ENCODE assay signal across 13 cellular contexts in genomic region chr7:84187087-84187805, GRCh38. TPM values are rescaled to one million over a fixed set of nuclear protein-coding genes. Genes with fewer than 3 reads are reported as not detected.
DNase-seq lines count a peak whose midpoint lies in the region; ATAC-seq, FAIRE-seq and TF ChIP-seq lines count a peak whose summit lies in the region.
"Had no signal": no experiment of that assay in that cellular context is flagged by ENCODE, and none has a peak within 500 bp of the region (broad histone marks: within the 10 kb centered on the region; RNA-seq: fewer than 3 reads in every experiment).

No MANE protein-coding gene starts in this region.

- H3K79me2 ChIP-seq in OCI-LY3 (ENCODE audit: low read length) (no peaks in the 10 kb centered on the region), neural progenitor cell (ENCODE audit: low read depth) (peaks cover 100% of the 10 kb centered on the region)

- H3K4me2 ChIP-seq in OCI-LY3 (ENCODE audit: low read length) (peak overlapping the region; percentile 66), neural progenitor cell (peak overlapping the region; percentile 2)

- no peak overlapping the region for H2AFZ ChIP-seq in OCI-LY3 (ENCODE audit: low read depth, low read length)
- no peak overlapping the region for H2AFZ ChIP-seq in neural progenitor cell (replicated peaks)

- peaks cover 30% of the 10 kb centered on the region for H3K36me3 Mint-ChIP-seq in neural progenitor cell
- H3K36me3 Mint-ChIP-seq in activated CD4-positive, alpha-beta memory T cell treated with anti-CD3 and anti-CD28 coated beads for 36 hours, result no peaks in the 10 kb centered on the region
- H3K36me3 Mint-ChIP-seq in activated naive CD4-positive, alpha-beta T cell treated with anti-CD3 and anti-CD28 coated beads for 36 hours (ENCODE audit: low read depth), result no peaks in the 10 kb centered on the region
- H3K36me3 Mint-ChIP-seq: CD14-positive monocyte, natural killer cell had no signal

- H3K4me3 Mint-ChIP-seq in neural progenitor cell, result no peak overlapping the region
- H3K4me3 Mint-ChIP-seq in activated CD4-positive, alpha-beta memory T cell treated with anti-CD3 and anti-CD28 coated beads for 36 hours, result no peak overlapping the region
- H3K4me3 Mint-ChIP-seq in activated naive CD4-positive, alpha-beta T cell treated with anti-CD3 and anti-CD28 coated beads for 36 hours, result no peak overlapping the region
- H3K4me3 Mint-ChIP-seq: CD14-positive monocyte, natural killer cell had no signal

- CTCF ChIA-PET in activated CD4-positive, alpha-beta memory T cell treated with anti-CD3 and anti-CD28 coated beads for 36 hours (lab: Charles Lee), result no interaction called here
- CTCF ChIA-PET in activated naive CD4-positive, alpha-beta T cell treated with anti-CD3 and anti-CD28 coated beads for 36 hours (lab: Charles Lee), result no interaction called here

- peaks cover 9% of the 10 kb centered on the region for H3K9me3 Mint-ChIP-seq in neural progenitor cell
- no peaks in the 10 kb centered on the region for H3K9me3 Mint-ChIP-seq in activated CD4-positive, alpha-beta memory T cell treated with anti-CD3 and anti-CD28 coated beads for 36 hours
- H3K9me3 Mint-ChIP-seq in activated naive CD4-positive, alpha-beta T cell treated with anti-CD3 and anti-CD28 coated beads for 36 hours, result no peaks in the 10 kb centered on the region

- intact Hi-C loops in activated CD4-positive, alpha-beta memory T cell treated with anti-CD3 and anti-CD28 coated beads for 36 hours (cut with micrococcal nuclease), result no loop called here
- intact Hi-C loops in activated naive CD4-positive, alpha-beta T cell treated with anti-CD3 and anti-CD28 coated beads for 36 hours (cut with micrococcal nuclease), result loop anchor here (2.0 kb wide), 1 partner anchor 256 kb away; no protein-coding TSS in a partner anchor

- H3K27me3 Mint-ChIP-seq in neural progenitor cell (ENCODE audit: insufficient read depth, low read depth), result peaks cover 2% of the 10 kb centered on the region
- H3K27me3 Mint-ChIP-seq in activated CD4-positive, alpha-beta memory T cell treated with anti-CD3 and anti-CD28 coated beads for 36 hours, result no peaks in the 10 kb centered on the region
- no peaks in the 10 kb centered on the region for H3K27me3 Mint-ChIP-seq in activated naive CD4-positive, alpha-beta T cell treated with anti-CD3 and anti-CD28 coated beads for 36 hours (ENCODE audit: low read depth)

- no peak overlapping the region for H3K27ac Mint-ChIP-seq in neural progenitor cell
- H3K27ac Mint-ChIP-seq in activated CD4-positive, alpha-beta memory T cell treated with anti-CD3 and anti-CD28 coated beads for 36 hours, result no peak overlapping the region
- no peak overlapping the region for H3K27ac Mint-ChIP-seq in activated naive CD4-positive, alpha-beta T cell treated with anti-CD3 and anti-CD28 coated beads for 36 hours
- H3K27ac Mint-ChIP-seq: CD14-positive monocyte, natural killer cell had no signal

- TF ChIP-seq POLR2A in H54 (IDR thresholded peaks at IDR 0.05; ENCODE audit: low read depth, low read length), result no peak

- peaks cover 21% of the 10 kb centered on the region for H3F3A ChIP-seq in neural progenitor cell (ENCODE audit: low read depth)

- H3K4me1 ChIP-seq in OCI-LY3 (ENCODE audit: low read length), result peaks cover 47% of the 10 kb centered on the region
- H3K4me1 ChIP-seq in neural progenitor cell, result peaks cover 49% of the 10 kb centered on the region

- ATAC-seq in HG03342 (IDR thresholded peaks at IDR 0.05; ENCODE audit: unreplicated experiment), result no peak
- ATAC-seq: natural killer cell had no signal

- DNase-seq in H54 (ENCODE audit: insufficient read length, low spot score) (no peak), epithelial cell of prostate (ENCODE audit: low read depth, low spot score) (no peak), neural progenitor cell (ENCODE audit: low spot score) (no peak)
- DNase-seq in activated CD4-positive, alpha-beta memory T cell treated with anti-CD3 and anti-CD28 coated beads for 36 hours, result no peak
- no peak for DNase-seq in activated naive CD4-positive, alpha-beta T cell treated with anti-CD3 and anti-CD28 coated beads for 36 hours
- DNase-seq: activated gamma-delta T cell, natural killer cell, NCI-H748 treated with DMSO at 0.1 percent for 48 hours, WERI-Rb-1 had no signal

- no peaks in the 10 kb centered on the region for H3K27me3 ChIP-seq in OCI-LY3 (ENCODE audit: low read depth, low read length)
- H3K27me3 ChIP-seq in neural progenitor cell, result no peaks in the 10 kb centered on the region

- H3K9me3 ChIP-seq in OCI-LY3 (ENCODE audit: insufficient read depth, low read length) (no peaks in the 10 kb centered on the region), neural progenitor cell (ENCODE audit: low read depth) (no peaks in the 10 kb centered on the region)

- TF ChIP-seq CTCF in OCI-LY3 (IDR thresholded peaks at IDR 0.05; ENCODE audit: low read depth, low read length) (no peak), neural progenitor cell (IDR thresholded peaks at IDR 0.05) (no peak)

- H3K36me3 ChIP-seq in OCI-LY3 (replicated peaks; ENCODE audit: low read depth, low read length), result no peaks in the 10 kb centered on the region
- H3K36me3 ChIP-seq in neural progenitor cell, result no peaks in the 10 kb centered on the region
- H3K36me3 ChIP-seq: WERI-Rb-1 had no signal

- peak; percentile 80 for FAIRE-seq in H54 (lab: Jason Lieb, UNC)

- H3K9ac ChIP-seq in OCI-LY3 (ENCODE audit: low read length) (no peak overlapping the region), neural progenitor cell (no peak overlapping the region)

- POLR2A ChIA-PET in activated CD4-positive, alpha-beta memory T cell treated with anti-CD3 and anti-CD28 coated beads for 36 hours (lab: Charles Lee), result no interaction called here

- H3K4me1 Mint-ChIP-seq in neural progenitor cell, result peaks cover 31% of the 10 kb centered on the region
- peaks cover 16% of the 10 kb centered on the region for H3K4me1 Mint-ChIP-seq in activated CD4-positive, alpha-beta memory T cell treated with anti-CD3 and anti-CD28 coated beads for 36 hours (ENCODE audit: low read depth)
- H3K4me1 Mint-ChIP-seq in activated naive CD4-positive, alpha-beta T cell treated with anti-CD3 and anti-CD28 coated beads for 36 hours (ENCODE audit: low read depth), result peaks cover 36% of the 10 kb centered on the region
- H3K4me1 Mint-ChIP-seq: CD14-positive monocyte, natural killer cell had no signal

- H3K4me3 ChIP-seq in OCI-LY3 (ENCODE audit: low read length) (peak overlapping the region; percentile 17), neural progenitor cell (no peak overlapping the region)

- H4K20me1 ChIP-seq in OCI-LY3 (ENCODE audit: insufficient read depth, low read length), result no peaks in the 10 kb centered on the region
- peaks cover 30% of the 10 kb centered on the region for H4K20me1 ChIP-seq in neural progenitor cell (ENCODE audit: low read depth)

- H3K27ac ChIP-seq in OCI-LY3 (ENCODE audit: low read length) (peak overlapping the region; percentile 16; the same call in 1 of the 2 replicates), epithelial cell of prostate (peak overlapping the region; percentile 82), neural progenitor cell (peak overlapping the region; percentile 8)
- H3K27ac ChIP-seq: RWPE1, WERI-Rb-1 had no signal

RNA-seq across cellular contexts. Expression of gene SEMA3A, which starts 7.3 kb away (rescaled TPM):
- total RNA-seq in neural progenitor cell (ENCODE audit: low replicate concordance), result 69.5 and 134 TPM in 2 replicates
- under 1 TPM; 0.59 to 0.75 TPM for total RNA-seq in activated CD4-positive, alpha-beta memory T cell treated with anti-CD3 and anti-CD28 coated beads for 36 hours
- total RNA-seq in activated naive CD4-positive, alpha-beta T cell treated with anti-CD3 and anti-CD28 coated beads for 36 hours, result 1 to 10 TPM; 2.7 to 3.0 TPM

Comparison
In these comparisons a context has a peak if more than half of its experiments do, and no peak if none do; other contexts are left out.
1. H3K27ac ChIP-seq: peak in every context shown above with its lines; median percentile 82 in epithelial cell of prostate; 16 in OCI-LY3; 8 in neural progenitor cell.
2. RNA of gene SEMA3A, which starts 7.3 kb away (total RNA-seq): 69.5 to 134 TPM in neural progenitor cell; 2.7 to 3.0 TPM in activated naive CD4-positive, alpha-beta T cell treated with anti-CD3 and anti-CD28 coated beads for 36 hours and 0.59 to 0.75 TPM in activated CD4-positive, alpha-beta memory T cell treated with anti-CD3 and anti-CD28 coated beads for 36 hours; every median in the first group is over 10 times any median in the second.